16 cellular contexts compared by ENCODE assay signal in genomic region chr16:89437251-89437987, GRCh38. TPM values are rescaled to one million over a fixed set of nuclear protein-coding genes. Genes with fewer than 3 reads are reported as not detected.
DNase-seq lines count a peak whose midpoint lies in the region; ATAC-seq and TF ChIP-seq lines count a peak whose summit lies in the region.
"Had no signal": no experiment of that assay in that cellular context is flagged by ENCODE, and none has a peak within 500 bp of the region (broad histone marks: within the 10 kb centered on the region; RNA-seq: fewer than 3 reads in every experiment).

No MANE protein-coding gene starts in this region.

- H3K27ac Mint-ChIP-seq in CD14-positive monocyte: peak overlapping the region; percentile 66 to 97 (median 88)
- H3K27ac Mint-ChIP-seq in Caco-2 (ENCODE audit: unreplicated experiment): peak overlapping the region; percentile 72
- H3K27ac Mint-ChIP-seq in activated naive CD8-positive, alpha-beta T cell: peak overlapping the region; percentile 61
- H3K27ac Mint-ChIP-seq in naive B cell: peak overlapping the region in 4 of 6 donors; percentile 49 to 84 (median 70)

- peaks cover 14% of the 10 kb centered on the region for H3K4me1 ChIP-seq in Caco-2

- H3K27me3 ChIP-seq in Caco-2 (replicated peaks; ENCODE audit: control insufficient read depth, insufficient read depth, low read length): no peaks in the 10 kb centered on the region
- H3K27me3 ChIP-seq: SJSA1, suprapubic skin had no signal

- no peaks in the 10 kb centered on the region for H3K9me3 ChIP-seq in Caco-2
- H3K9me3 ChIP-seq: SJSA1, suprapubic skin had no signal

- H3K27me3 Mint-ChIP-seq in CD14-positive monocyte (ENCODE audit: low read depth in 3 of 3): peaks cover 0 to 8% (median 0%) of the 10 kb centered on the region in 3 donors
- H3K27me3 Mint-ChIP-seq in Caco-2 (ENCODE audit: insufficient read depth, unreplicated experiment): no peaks in the 10 kb centered on the region
- H3K27me3 Mint-ChIP-seq in activated naive CD8-positive, alpha-beta T cell: no peaks in the 10 kb centered on the region
- peaks cover 0 to 4% (median 0%) of the 10 kb centered on the region in 3 donors for H3K27me3 Mint-ChIP-seq in naive B cell

- BruUV-seq in Caco-2 (replicated peaks; lab: Mats Ljungman, UMichigan): no TSS peak

- H3K9me3 Mint-ChIP-seq in CD14-positive monocyte (peaks cover 0 to 4% (median 0%) of the 10 kb centered on the region in 7 donors), Caco-2 (ENCODE audit: unreplicated experiment) (no peaks in the 10 kb centered on the region), naive B cell (peaks cover 0 to 5% (median 0%) of the 10 kb centered on the region in 7 donors)
- no peaks in the 10 kb centered on the region for H3K9me3 Mint-ChIP-seq in activated naive CD8-positive, alpha-beta T cell (ENCODE audit: low read depth)
- H3K9me3 Mint-ChIP-seq: nephron had no signal

- CTCF ChIA-PET in Caco-2 (lab: Charles Lee): no interaction called here

- H3K4me3 ChIP-seq in Caco-2 (ENCODE audit: low read depth, low read length): no peak overlapping the region
- H3K4me3 ChIP-seq: SJSA1, suprapubic skin had no signal

- no peaks in the 10 kb centered on the region for H3K36me3 ChIP-seq in Caco-2 (ENCODE audit: control insufficient read depth, insufficient read depth, low read length)
- H3K36me3 ChIP-seq: suprapubic skin had no signal

- intact Hi-C loops in CD14-positive monocyte (cut with micrococcal nuclease): loop anchor here in 1 of 2 donors (2.0 to 5.0 kb wide), 2 partner anchors 51 to 70 kb away; partner anchors contain the start of gene SPG7
- intact Hi-C loops in Caco-2 (cut with micrococcal nuclease; ENCODE audit: unreplicated experiment): no loop called here

- TF ChIP-seq CTCF in CD14-positive monocyte (IDR thresholded peaks at IDR 0.05) (no peak), Caco-2 (IDR thresholded peaks at IDR 0.05; ENCODE audit: insufficient read depth in 1 of 2, low read depth in 1 of 2, low read length in 1 of 2, severe bottlenecking in 1 of 2, unreplicated experiment in 1 of 2) (no peak)

- POLR2A ChIA-PET in Caco-2 (lab: Charles Lee): no interaction called here

- ATAC-seq in naive B cell (ENCODE audit: low read depth in 2 of 2) (no peak), GM18907 (IDR thresholded peaks at IDR 0.05; ENCODE audit: unreplicated experiment) (no peak)
- ATAC-seq: right cardiac atrium had no signal

- H3K4me3 Mint-ChIP-seq in CD14-positive monocyte (no peak overlapping the region), Caco-2 (ENCODE audit: unreplicated experiment) (peak overlapping the region; percentile 7), naive B cell (peak overlapping the region in 7 of 8 donors; percentile 3 to 79 (median 37))
- H3K4me3 Mint-ChIP-seq in activated naive CD8-positive, alpha-beta T cell: peak overlapping the region; percentile 21
- H3K4me3 Mint-ChIP-seq: nephron had no signal

- H3K36me3 Mint-ChIP-seq in CD14-positive monocyte (peaks cover 17 to 26% of the 10 kb centered on the region in 2 donors), Caco-2 (ENCODE audit: insufficient read depth, unreplicated experiment) (peaks cover 36% of the 10 kb centered on the region), naive B cell (peaks cover 6 to 23% of the 10 kb centered on the region in 2 donors)
- H3K36me3 Mint-ChIP-seq in activated naive CD8-positive, alpha-beta T cell: peaks cover 4% of the 10 kb centered on the region

- H3K4me1 Mint-ChIP-seq in CD14-positive monocyte (peaks cover 79% of the 10 kb centered on the region), Caco-2 (ENCODE audit: low read depth, unreplicated experiment) (peaks cover 38% of the 10 kb centered on the region), naive B cell (peaks cover 42 to 84% (median 49%) of the 10 kb centered on the region in 3 donors)
- peaks cover 85% of the 10 kb centered on the region for H3K4me1 Mint-ChIP-seq in activated naive CD8-positive, alpha-beta T cell (ENCODE audit: low read depth)

- DNase-seq in CD14-positive monocyte (ENCODE audit: low spot score): no peak
- DNase-seq in Caco-2: no peak
- no peak for DNase-seq in naive B cell
- DNase-seq in kidney tubule cell (ENCODE audit: low spot score): no peak
- no peak for DNase-seq in NCI-H748 treated with DMSO at 0.1 percent for 48 hours (lab: John Stamatoyannopoulos, UW)
- DNase-seq in C1 segment of cervical spinal cord (lab: John Stamatoyannopoulos, UW): no peak
- DNase-seq: central memory CD4-positive, alpha-beta T cell; foreskin melanocyte; GOT3; NCI-H1930 had no signal

RNA-seq across cellular contexts. Expression of gene ANKRD11, which starts 52.9 kb away (rescaled TPM):
- polyA plus RNA-seq in CD14-positive monocyte (1 to 10 TPM; 3.2 to 5.4 TPM), naive B cell (ENCODE audit: low read depth in 6 of 6) (10 to 100 TPM in 3 of 6 donors, 1 to 10 TPM in 2, under 1 TPM in 1; 0.78 to 24.8 (median 10.1) TPM)
- total RNA-seq in Caco-2 (2022): 297 TPM in 2 replicates

Comparison
In these comparisons a context has a peak if more than half of its experiments do, and no peak if none do; other contexts are left out.
1. H3K4me3 Mint-ChIP-seq: peak in Caco-2 (single experiment), activated naive CD8-positive, alpha-beta T cell (single experiment) and naive B cell (7 of 8); none in CD14-positive monocyte (0 of 2).
2. Peak in every context shown above with its lines, with median percentiles within 50 percentile points of each other: H3K27ac Mint-ChIP-seq.